17 cellular contexts compared by ENCODE assay signal in genomic region chr6:134446901-134447300, GRCh38.
DNase-seq lines count a peak whose midpoint lies in the region; ATAC-seq and TF ChIP-seq lines count a peak whose summit lies in the region.
"Had no signal": no experiment of that assay in that cellular context is flagged by ENCODE, and none has a peak within 500 bp of the region (broad histone marks: within the 10 kb centered on the region; RNA-seq: fewer than 3 reads in every experiment).

No MANE protein-coding gene starts in this region.

- H3K9me2 ChIP-seq in neural cell (ENCODE audit: insufficient read depth, low read length) = no peaks in the 10 kb centered on the region
- no peaks in the 10 kb centered on the region for H3K9me2 ChIP-seq in MM.1S (replicated peaks; ENCODE audit: insufficient read depth, low read length)

- H3K4me3 ChIP-seq in BLaER1 = no peak overlapping the region
- no peak overlapping the region for H3K4me3 ChIP-seq in RWPE2 (ENCODE audit: severe bottlenecking)
- H3K4me3 ChIP-seq in epithelial cell of esophagus (ENCODE audit: low read length) = no peak overlapping the region
- peak overlapping the region; percentile 32 for H3K4me3 ChIP-seq in neural cell (ENCODE audit: low read length)
- H3K4me3 ChIP-seq in MM.1S (ENCODE audit: low read length) = no peak overlapping the region
- H3K4me3 ChIP-seq: pancreas, sigmoid colon, vagina had no signal

- no peak for TF ChIP-seq RAD21 in neural cell (conservative IDR thresholded peaks at IDR 0.05)

- ATAC-seq in RWPE2 (ENCODE audit: low read depth) = no peak
- no peak for ATAC-seq in HG03045 (IDR thresholded peaks at IDR 0.05; ENCODE audit: unreplicated experiment)
- no peak for ATAC-seq in GM18505 (IDR thresholded peaks at IDR 0.05; ENCODE audit: unreplicated experiment)
- ATAC-seq: activated CD4-positive, CD25-positive, alpha-beta regulatory T cell treated with anti-CD3 and anti-CD28 coated beads, Interleukin-2, amount 50 U/mL, for 24 hours; Panc1 had no signal

- no peak for TF ChIP-seq EP300 in neural cell (conservative IDR thresholded peaks at IDR 0.05; ENCODE audit: poor library complexity, severe bottlenecking)

- H4K20me1 ChIP-seq in BLaER1 (no peaks in the 10 kb centered on the region), neural cell (ENCODE audit: insufficient read depth) (no peaks in the 10 kb centered on the region), MM.1S (ENCODE audit: insufficient read depth, low read length) (no peaks in the 10 kb centered on the region)

- H3K27me3 ChIP-seq in BLaER1 = no peaks in the 10 kb centered on the region
- H3K27me3 ChIP-seq in RWPE2 (ENCODE audit: insufficient read depth, poor library complexity, severe bottlenecking) = no peaks in the 10 kb centered on the region
- no peaks in the 10 kb centered on the region for H3K27me3 ChIP-seq in neural cell (ENCODE audit: insufficient read depth, low read depth, low read length)
- no peaks in the 10 kb centered on the region for H3K27me3 ChIP-seq in MM.1S (replicated peaks; ENCODE audit: insufficient read depth, low read length)
- H3K27me3 ChIP-seq: pancreas, sigmoid colon, vagina had no signal

- TF ChIP-seq CTCF in RWPE2 (IDR thresholded peaks at IDR 0.05; ENCODE audit: poor library complexity, severe bottlenecking) = no peak
- no peak for TF ChIP-seq CTCF in epithelial cell of esophagus (IDR thresholded peaks at IDR 0.05; ENCODE audit: insufficient read depth, low read depth, low read length, missing control alignments)
- TF ChIP-seq CTCF in neural cell (IDR thresholded peaks at IDR 0.05; ENCODE audit: poor library complexity, severe bottlenecking) = no peak
- no peak for TF ChIP-seq CTCF in MM.1S (IDR thresholded peaks at IDR 0.05; ENCODE audit: low read length)

- H3F3A ChIP-seq in neural cell (ENCODE audit: insufficient read depth, low read length, poor library complexity, severe bottlenecking) (no peaks in the 10 kb centered on the region), MM.1S (ENCODE audit: insufficient read depth, low read length) (no peaks in the 10 kb centered on the region)

- H3K4me1 ChIP-seq in BLaER1 (peaks cover 28% of the 10 kb centered on the region), RWPE2 (ENCODE audit: insufficient read depth, poor library complexity, severe bottlenecking) (peaks cover 23% of the 10 kb centered on the region), MM.1S (ENCODE audit: low read length) (no peaks in the 10 kb centered on the region)

- H3K79me2 ChIP-seq in neural cell (replicated peaks; ENCODE audit: insufficient read depth, low read length) (no peaks in the 10 kb centered on the region), MM.1S (ENCODE audit: low read length) (no peaks in the 10 kb centered on the region)

- DNase-seq in RWPE2 (ENCODE audit: low spot score) (no peak), epithelial cell of esophagus (ENCODE audit: low read depth) (peak; percentile 39), MM.1S (no peak), NCI-H1694 (lab: John Stamatoyannopoulos, UW) (no peak)
- DNase-seq: NCI-H1436; NCI-H2227 treated with DMSO at 0.1 percent for 48 hours; sigmoid colon; stimulated activated CD4-positive, alpha-beta T cell treated with anti-CD3 and anti-CD28 coated beads, Interleukin-2, amount 100 ng/mL, for 24 hours; T1000 had no signal

- H3K27ac ChIP-seq in BLaER1 = no peak overlapping the region
- H3K27ac ChIP-seq in RWPE2 (ENCODE audit: poor library complexity, severe bottlenecking) = peak overlapping the region; percentile 81
- H3K27ac ChIP-seq in neural cell (ENCODE audit: low read length) = peak overlapping the region; percentile 59
- no peak overlapping the region for H3K27ac ChIP-seq in MM.1S (ENCODE audit: low read length)
- H3K27ac ChIP-seq: vagina had no signal

- peak overlapping the region; percentile 34 for H3K4me2 ChIP-seq in BLaER1
- H3K4me2 ChIP-seq in neural cell (ENCODE audit: low read length) = no peak overlapping the region
- no peak overlapping the region for H3K4me2 ChIP-seq in MM.1S (ENCODE audit: low read depth, low read length)

- no peak for TF ChIP-seq POLR2A in GM18505 (IDR thresholded peaks at IDR 0.05; ENCODE audit: borderline replicate concordance, extremely low read depth, insufficient read depth, insufficient read length)

- H3K9ac ChIP-seq in BLaER1 (no peak overlapping the region), neural cell (ENCODE audit: low read length) (no peak overlapping the region), MM.1S (ENCODE audit: low read length) (no peak overlapping the region)

- H3K36me3 ChIP-seq in BLaER1 = no peaks in the 10 kb centered on the region
- no peaks in the 10 kb centered on the region for H3K36me3 ChIP-seq in RWPE2 (ENCODE audit: low read depth)
- H3K36me3 ChIP-seq in neural cell (ENCODE audit: insufficient read depth, low read length) = no peaks in the 10 kb centered on the region
- H3K36me3 ChIP-seq in MM.1S (replicated peaks; ENCODE audit: insufficient read depth, low read length) = no peaks in the 10 kb centered on the region
- H3K36me3 ChIP-seq: pancreas, sigmoid colon, vagina had no signal

- no peak overlapping the region for H2AFZ ChIP-seq in neural cell (ENCODE audit: low read depth, low read length)
- no peak overlapping the region for H2AFZ ChIP-seq in MM.1S (ENCODE audit: low read length)

- H3K9me3 ChIP-seq in BLaER1 (no peaks in the 10 kb centered on the region), RWPE2 (ENCODE audit: severe bottlenecking) (no peaks in the 10 kb centered on the region), neural cell (ENCODE audit: low read length) (no peaks in the 10 kb centered on the region), MM.1S (replicated peaks; ENCODE audit: insufficient read depth, low read length) (no peaks in the 10 kb centered on the region)
- H3K9me3 ChIP-seq: pancreas, sigmoid colon, vagina had no signal

TF ChIP-seq in neural cell, 6 proteins besides CTCF, POLR2A, EP300 and RAD21:
- TF ChIP-seq MXI1 (conservative IDR thresholded peaks at IDR 0.05; ENCODE audit: poor library complexity, severe bottlenecking) (no peak), TAF1 (IDR thresholded peaks at IDR 0.05; ENCODE audit: low read depth) (no peak), SMC3 (conservative IDR thresholded peaks at IDR 0.05; ENCODE audit: poor library complexity) (no peak), EZH2 (IDR thresholded peaks at IDR 0.05; ENCODE audit: borderline replicate concordance, insufficient read depth, low read length, poor library complexity, severe bottlenecking) (no peak), REST (IDR thresholded peaks at IDR 0.05; ENCODE audit: borderline replicate concordance) (no peak), POLR2AphosphoS5 (IDR thresholded peaks at IDR 0.05) (no peak)
TF ChIP-seq in neural cell: peak in this region for 0.

Comparison
In these comparisons a context has a peak if more than half of its experiments do, and no peak if none do; other contexts are left out.
1. H3K27ac ChIP-seq: peak in RWPE2 (single experiment) and neural cell (single experiment); none in BLaER1 (single experiment) and MM.1S (single experiment).